29 cellular contexts compared by ENCODE assay signal in the genomic region with DNA sequence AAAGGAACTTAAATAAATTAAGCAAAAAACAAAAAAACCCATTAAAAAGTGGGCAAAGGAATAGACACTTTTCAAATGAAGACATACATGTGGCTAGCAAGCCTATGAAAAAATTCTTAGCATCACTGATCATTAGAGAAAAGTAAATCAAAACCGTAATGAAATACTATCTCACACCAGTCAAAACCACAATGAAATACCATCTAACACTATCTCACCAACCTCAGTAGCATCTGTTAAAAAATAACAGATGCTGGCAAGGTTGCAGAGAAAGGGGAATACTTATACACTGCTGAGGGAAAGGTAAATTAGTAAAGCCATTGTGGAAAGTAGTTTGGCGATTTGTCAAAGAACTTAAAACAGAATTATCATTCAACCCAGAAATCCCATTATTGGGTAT.
"Had no signal": no experiment of that assay in that cellular context is flagged by ENCODE, and none has a peak within 500 bp of the region (broad histone marks: within the 10 kb centered on the region; RNA-seq: fewer than 3 reads in every experiment).

No MANE protein-coding gene starts in this region.

- H3K36me3 ChIP-seq: ascending aorta, cardiac muscle cell had no signal

- ATAC-seq: activated CD8-positive, alpha-beta memory T cell treated with anti-CD3 and anti-CD28 coated beads, Interleukin-2, amount 10 ng/mL, durations not matched to agents 7 days and 5 days; activated CD8-positive, alpha-beta T cell treated with anti-CD3 and anti-CD28 coated beads, Interleukin-2, amount 10 ng/mL, durations not matched to agents 7 days and 5 days; activated naive CD8-positive, alpha-beta T cell treated with anti-CD3 and anti-CD28 coated beads, Interleukin-2, amount 50 U/mL, for 24 hours had no signal

- DNase-seq: activated B cell treated with CpG ODN at 0.5 μM for 24 hours; activated CD4-positive, alpha-beta memory T cell treated with anti-CD3 and anti-CD28 coated beads, Interleukin-2, amount 10 ng/mL, durations not matched to agents 7 days and 5 days; activated CD4-positive, alpha-beta T cell treated with anti-CD3 and anti-CD28 coated beads for 4 hours; activated CD4-positive, alpha-beta T cell treated with anti-CD3 and anti-CD28 coated beads, Interleukin-2, amount 10 ng/mL, durations not matched to agents 24 days and 14 days; activated CD4-positive, alpha-beta T cell treated with anti-CD3 and anti-CD28 coated beads, Interleukin-2, amount 50 U/mL, for 1 hour; activated CD4-positive, alpha-beta T cell treated with anti-CD3 and anti-CD28 coated beads, Interleukin-2, amount 50 U/mL, for 48 hours; activated CD4-positive, CD25-positive, alpha-beta regulatory T cell treated with anti-CD3 and anti-CD28 coated beads, Interleukin-2, amount 50 U/mL, for 72 hours; activated CD8-positive, alpha-beta memory T cell treated with anti-CD3 and anti-CD28 coated beads for 24 hours; activated CD8-positive, alpha-beta memory T cell treated with anti-CD3 and anti-CD28 coated beads, Interleukin-2, amount 10 ng/mL, durations not matched to agents 7 days and 5 days; activated CD8-positive, alpha-beta memory T cell treated with anti-CD3 and anti-CD28 coated beads, Interleukin-2, amount 50 U/mL, for 48 hours; activated CD8-positive, alpha-beta T cell treated with anti-CD3 and anti-CD28 coated beads, Interleukin-2, amount 10 ng/mL, durations not matched to agents 7 days and 5 days; activated effector memory CD4-positive, alpha-beta T cell treated with Interleukin-2 at 50 U/mL for 16 hours; activated gamma-delta T cell; activated naive CD4-positive, alpha-beta T cell treated with anti-CD3 and anti-CD28 coated beads, Interleukin-2, amount 10 ng/mL, durations not matched to agents 7 days and 5 days; activated naive CD4-positive, alpha-beta T cell treated with Interleukin-2 at 50 U/mL for 16 hours; activated naive CD8-positive, alpha-beta T cell treated with anti-CD3 and anti-CD28 coated beads, Interleukin-2, amount 10 ng/mL, durations not matched to agents 7 days and 5 days; activated naive CD8-positive, alpha-beta T cell treated with anti-CD3 and anti-CD28 coated beads, Interleukin-2, amount 50 U/mL, for 24 hours; activated T-cell treated with anti-CD3 and anti-CD28 coated beads, Interleukin-2, amount 50 U/mL, for 24 hours; activated T-cell treated with anti-CD3 and anti-CD28 coated beads, Interleukin-2, amount 50 U/mL, for 48 hours; amygdala; anterior cingulate cortex; caudate nucleus; cerebellar nuclear complex; T-helper 1 cell; T-helper 2 cell; T-helper 9 cell had no signal

- H3K4me3 ChIP-seq: ascending aorta, cardiac muscle cell had no signal

- H3K9me3 ChIP-seq: ascending aorta had no signal

- H3K27me3 ChIP-seq: ascending aorta, cardiac muscle cell had no signal

- H3K4me1 ChIP-seq: ascending aorta had no signal

- H3K27ac ChIP-seq: ascending aorta, cardiac muscle cell, VCaP had no signal
